14 cellular contexts compared by ENCODE assay signal in the genomic region with DNA sequence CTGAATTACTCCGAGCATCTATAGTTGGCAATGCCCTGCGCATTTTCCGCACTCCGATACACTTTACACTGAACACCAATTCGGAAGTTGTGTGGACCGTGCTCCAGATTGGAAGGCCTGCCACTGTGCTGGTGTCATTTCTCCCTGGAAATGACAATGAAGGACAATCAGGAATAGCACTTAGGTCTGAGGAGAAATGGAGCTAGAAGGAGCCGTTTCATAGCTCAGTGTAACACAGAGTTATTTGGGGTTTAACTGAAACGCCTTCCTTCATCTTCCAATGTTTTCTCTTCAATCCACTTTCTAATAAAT. TPM values are rescaled to one million over a fixed set of nuclear protein-coding genes. Genes with fewer than 3 reads are reported as not detected.
A peak's percentile ranks its signal among the peaks of the same experiment; 100 is the strongest.
DNase-seq lines count a peak whose midpoint lies in the region; ATAC-seq, FAIRE-seq and TF ChIP-seq lines count a peak whose summit lies in the region.
"Had no signal": no experiment of that assay in that cellular context is flagged by ENCODE, and none has a peak within 500 bp of the region (broad histone marks: within the 10 kb centered on the region; RNA-seq: fewer than 3 reads in every experiment).

No MANE protein-coding gene starts in this region.

- no peaks in the 10 kb centered on the region; the same call in 1 of the 2 replicates for H3K36me3 ChIP-seq in MM.1S (replicated peaks; ENCODE audit: insufficient read depth, low read length)
- no peaks in the 10 kb centered on the region for H3K36me3 ChIP-seq in H1 (ENCODE audit: control insufficient read depth in 2 of 4, insufficient read depth in 4 of 4, low read length in 3 of 4)
- H3K36me3 ChIP-seq in testis (ENCODE audit: low read depth, missing control alignments): no peaks in the 10 kb centered on the region
- no peaks in the 10 kb centered on the region for H3K36me3 ChIP-seq in CD8-positive, alpha-beta T cell (ENCODE audit: insufficient read depth, low read length)
- H3K36me3 ChIP-seq: SJSA1 had no signal

- H4K5ac ChIP-seq in H1 (ENCODE audit: insufficient read length, low read depth, low read length): no peak overlapping the region

- no peak overlapping the region for H2BK15ac ChIP-seq in H1 (ENCODE audit: low read length)

- H2AK5ac ChIP-seq in H1 (ENCODE audit: low read depth, low read length): no peak overlapping the region

- FAIRE-seq in H1 (lab: Jason Lieb, UNC): peak; percentile 7
- FAIRE-seq: GM18507 had no signal

- H2BK120ac ChIP-seq in H1 (replicated peaks; ENCODE audit: low read depth, low read length): no peak overlapping the region

- no peak for TF ChIP-seq RAD21 in H1 (IDR thresholded peaks at IDR 0.05 in 1 of 2, conservative IDR thresholded peaks at IDR 0.05 in 1 of 2; ENCODE audit: low read depth in 2 of 2, low read length in 2 of 2)

- no peak for TF ChIP-seq POLR2A in H1 (IDR thresholded peaks at IDR 0.05; ENCODE audit: control extremely low read depth in 1 of 2, low read depth in 2 of 2, low read length in 2 of 2)
- no peak for TF ChIP-seq POLR2A in testis (IDR thresholded peaks at IDR 0.05)

- H3K79me2 ChIP-seq in MM.1S (ENCODE audit: low read length) (no peaks in the 10 kb centered on the region), H1 (ENCODE audit: control insufficient read depth in 1 of 2, insufficient read depth in 2 of 2, low read length in 2 of 2) (no peaks in the 10 kb centered on the region)

- POLR2A ChIA-PET in H1 (lab: Charles Lee; ENCODE audit: partially characterized antibody): interaction anchor here (1.0 to 2.7 kb wide), 4 partner anchors 11 to 565 kb away, joined by 3 to 15 read pairs (median 5); a partner anchor contains a TSS
- POLR2A ChIA-PET in CD8-positive, alpha-beta T cell (lab: Charles Lee): no interaction called here

- WGBS in H1 (ENCODE audit: extremely low coverage in 1 of 2, insufficient coverage in 1 of 2, insufficient read length in 1 of 2, insufficient replicate concordance in 2 of 2, low coverage in 1 of 2, low lambda C conversion rate in 2 of 2, missing lambda C conversion rate in 1 of 2), 2 experiments: 37% methylated on average over 8 of the region's 8 CpGs; no CpG with 5 or more reads in 1 of the 2 experiments
- 11 to 12% methylated on average over 8 of the region's 8 CpGs for WGBS in testis, 2 donors

- no peak overlapping the region for H2BK5ac ChIP-seq in H1 (ENCODE audit: low read depth, low read length)

- H3K23ac ChIP-seq in H1 (ENCODE audit: insufficient read length): no peak overlapping the region

- peak overlapping the region; percentile 68; the same call in 1 of the 2 replicates for H4K8ac ChIP-seq in H1 (ENCODE audit: extremely low read depth, insufficient read depth, low read length)

- H3K56ac ChIP-seq in H1 (replicated peaks; ENCODE audit: insufficient read length, low read depth, low read length): no peak overlapping the region

- H4K91ac ChIP-seq in H1 (replicated peaks; ENCODE audit: insufficient read length, low read length): no peak overlapping the region

- H2BK12ac ChIP-seq in H1 (ENCODE audit: low read depth, low read length): no peak overlapping the region

- peaks cover 15% of the 10 kb centered on the region for H3K23me2 ChIP-seq in H1 (ENCODE audit: low read depth, low read length)

- H2AFZ ChIP-seq in MM.1S (ENCODE audit: low read length): no peak overlapping the region
- H2AFZ ChIP-seq in H1 (ENCODE audit: low read length): peak overlapping the region; percentile 74

- TF ChIP-seq CTCF in MM.1S (IDR thresholded peaks at IDR 0.05; ENCODE audit: low read length) (no peak), H1 (IDR thresholded peaks at IDR 0.05; ENCODE audit: control extremely low read depth in 1 of 3, insufficient read depth in 1 of 3, low read depth in 1 of 3, low read length in 3 of 3) (no peak), mesothelial cell of epicardium (IDR thresholded peaks at IDR 0.05; ENCODE audit: unreplicated experiment) (no peak), testis (IDR thresholded peaks at IDR 0.05) (no peak)
- no peak for TF ChIP-seq CTCF in CD8-positive, alpha-beta T cell (IDR thresholded peaks at IDR 0.05)

- H3K27me3 Mint-ChIP-seq in mesothelial cell of epicardium (ENCODE audit: low read depth): peaks cover 78% of the 10 kb centered on the region
- H3K27me3 Mint-ChIP-seq in CD8-positive, alpha-beta T cell (ENCODE audit: low read depth): peaks cover 55% of the 10 kb centered on the region

- ATAC-seq in stimulated activated naive CD8-positive, alpha-beta T cell treated with anti-CD3 and anti-CD28 coated beads, Interleukin-15, Interleukin-2, amounts not matched to agents 100 U/mL and 50 U/mL, for 24 hours: no peak
- no peak for ATAC-seq in GM19324 (IDR thresholded peaks at IDR 0.05; ENCODE audit: low FRiP score, unreplicated experiment)
- no peak for ATAC-seq in CD8-positive, alpha-beta T cell

- H3K27me3 ChIP-seq in MM.1S (replicated peaks; ENCODE audit: insufficient read depth, low read length) (no peaks in the 10 kb centered on the region), H1 (replicated peaks in 1 of 4; ENCODE audit: control insufficient read depth in 3 of 4, extremely low read depth in 1 of 4, insufficient read depth in 3 of 4, low read length in 3 of 4) (peaks cover 0 to 21% (median 14%) of the 10 kb centered on the region in 4 experiments; a peak in 5 of 7 replicates), testis (no peaks in the 10 kb centered on the region)
- peaks cover 8% of the 10 kb centered on the region for H3K27me3 ChIP-seq in CD8-positive, alpha-beta T cell (ENCODE audit: insufficient read depth, low read length)

- intact Hi-C loops in testis (cut with DNase I; ENCODE audit: low total_unique reads): no loop called here
- intact Hi-C loops in CD8-positive, alpha-beta T cell (cut with DNase I, micrococcal nuclease): no loop called here

- no peaks in the 10 kb centered on the region for H3K79me1 ChIP-seq in H1 (ENCODE audit: low read depth, low read length)

- H3K9me2 ChIP-seq in MM.1S (replicated peaks; ENCODE audit: insufficient read depth, low read length): no peaks in the 10 kb centered on the region

- H3K18ac ChIP-seq in H1 (ENCODE audit: extremely low read depth, low read length): peak overlapping the region; percentile 57; the same call in 1 of the 2 replicates

- no peaks in the 10 kb centered on the region for H3K9me3 Mint-ChIP-seq in mesothelial cell of epicardium
- H3K9me3 Mint-ChIP-seq in CD8-positive, alpha-beta T cell: no peaks in the 10 kb centered on the region

- peak overlapping the region; percentile 71 for H3K4me3 Mint-ChIP-seq in mesothelial cell of epicardium
- no peak overlapping the region for H3K4me3 Mint-ChIP-seq in CD8-positive, alpha-beta T cell

- H3K4me1 ChIP-seq in MM.1S (ENCODE audit: low read length) (no peaks in the 10 kb centered on the region), H1 (replicated peaks in 1 of 4; ENCODE audit: control insufficient read depth in 3 of 4, insufficient read depth in 4 of 4, low read length in 3 of 4) (peaks cover 0 to 3% (median 3%) of the 10 kb centered on the region in 4 experiments; a peak in 6 of 7 replicates), testis (no peaks in the 10 kb centered on the region)
- H3K4me1 ChIP-seq in CD8-positive, alpha-beta T cell (ENCODE audit: insufficient read depth, low read length): peaks cover 4% of the 10 kb centered on the region

- H3K9ac ChIP-seq in MM.1S (ENCODE audit: low read length): no peak overlapping the region
- peak overlapping the region in 3 of 4 experiments; percentile 43 to 49 (median 45); a peak in 4 of 7 replicates for H3K9ac ChIP-seq in H1 (replicated peaks in 1 of 4; ENCODE audit: extremely low read depth in 1 of 4, low read depth in 3 of 4, low read length in 3 of 4)

- CTCF ChIA-PET in H1 (lab: Charles Lee; ENCODE audit: partially characterized antibody): interaction anchor here (0.7 to 4.9 kb wide), 8 partner anchors 11 to 515 kb away, joined by 3 to 41 read pairs (median 4); a partner anchor contains a TSS
- CTCF ChIA-PET in CD8-positive, alpha-beta T cell (lab: Charles Lee): no interaction called here

- no peak overlapping the region for H3K4ac ChIP-seq in H1 (replicated peaks; ENCODE audit: insufficient read length, low read depth, low read length)

- H3F3A ChIP-seq in MM.1S (ENCODE audit: insufficient read depth, low read length): no peaks in the 10 kb centered on the region

- H3K14ac ChIP-seq in H1 (ENCODE audit: insufficient read length): no peak overlapping the region

- H4K20me1 ChIP-seq in MM.1S (ENCODE audit: insufficient read depth, low read length): no peaks in the 10 kb centered on the region
- no peaks in the 10 kb centered on the region for H4K20me1 ChIP-seq in H1 (replicated peaks in 1 of 2; ENCODE audit: control insufficient read depth in 1 of 2, insufficient read depth in 2 of 2, low read length in 2 of 2)

- H3K4me1 Mint-ChIP-seq in mesothelial cell of epicardium: peaks cover 10% of the 10 kb centered on the region
- peaks cover 12% of the 10 kb centered on the region for H3K4me1 Mint-ChIP-seq in CD8-positive, alpha-beta T cell (ENCODE audit: low read depth)
- H3K4me1 Mint-ChIP-seq: immature natural killer cell had no signal

- TF ChIP-seq EP300 in H1 (IDR thresholded peaks at IDR 0.05; ENCODE audit: borderline replicate concordance in 1 of 2, low read depth in 2 of 2, low read length in 2 of 2): no peak

- H3K9me3 ChIP-seq in MM.1S (replicated peaks; ENCODE audit: insufficient read depth, low read length) (no peaks in the 10 kb centered on the region), H1 (ENCODE audit: insufficient read depth in 2 of 2, low read depth in 1 of 2, low read length in 1 of 2) (no peaks in the 10 kb centered on the region), testis (no peaks in the 10 kb centered on the region)
- H3K9me3 ChIP-seq in CD8-positive, alpha-beta T cell (ENCODE audit: low read length): no peaks in the 10 kb centered on the region
- H3K9me3 ChIP-seq: SJSA1 had no signal

- H3K4me3 ChIP-seq in MM.1S (ENCODE audit: low read length) (no peak overlapping the region), H1 (ENCODE audit: extremely low read depth in 1 of 4, insufficient read depth in 2 of 4, low read depth in 3 of 4, low read length in 4 of 4) (peak overlapping the region; percentile 58 to 72 (median 67)), testis (peak overlapping the region; percentile 53 to 64)
- no peak overlapping the region for H3K4me3 ChIP-seq in CD8-positive, alpha-beta T cell (ENCODE audit: low read depth, low read length)

- no peak for DNase-seq in MM.1S
- no peak for DNase-seq in H1 (ENCODE audit: low read depth in 1 of 2, low spot score in 2 of 2)
- no peak for DNase-seq in mesothelial cell of epicardium (ENCODE audit: low spot score in 2 of 2, unreplicated experiment in 2 of 2)
- DNase-seq in testis: no peak
- DNase-seq in activated T-cell treated with anti-CD3 and anti-CD28 coated beads, Interleukin-2, amount 50 U/mL, for 1 hour: no peak
- no peak for DNase-seq in stimulated activated naive CD8-positive, alpha-beta T cell treated with anti-CD3 and anti-CD28 coated beads, Interleukin-15, Interleukin-2, amounts not matched to agents 100 U/mL and 50 U/mL, for 24 hours
- no peak for DNase-seq in CD8-positive, alpha-beta T cell
- DNase-seq: activated CD8-positive, alpha-beta memory T cell treated with anti-CD3 and anti-CD28 coated beads, Interleukin-2, amount 50 U/mL, for 4 hours; immature natural killer cell; NCI-H1694 treated with DMSO at 0.1 percent for 48 hours had no signal

- no peaks in the 10 kb centered on the region for H3K36me3 Mint-ChIP-seq in mesothelial cell of epicardium
- no peaks in the 10 kb centered on the region for H3K36me3 Mint-ChIP-seq in CD8-positive, alpha-beta T cell

- H3K27ac ChIP-seq in MM.1S (ENCODE audit: low read length) (no peak overlapping the region), H1 (ENCODE audit: low read depth, low read length) (no peak overlapping the region), testis (no peak overlapping the region)
- no peak overlapping the region for H3K27ac ChIP-seq in CD8-positive, alpha-beta T cell (ENCODE audit: low read depth, low read length)
- H3K27ac ChIP-seq: SJSA1 had no signal

- no peak overlapping the region for H2BK20ac ChIP-seq in H1 (ENCODE audit: low read length)

- H3K4me2 ChIP-seq in MM.1S (ENCODE audit: low read depth, low read length) (peak overlapping the region; percentile 74; the same call in 1 of the 2 replicates), H1 (ENCODE audit: insufficient read depth in 1 of 2, low read depth in 2 of 2, low read length in 2 of 2) (peak overlapping the region; percentile 82 to 97)

- no peak overlapping the region for H3K27ac Mint-ChIP-seq in mesothelial cell of epicardium
- H3K27ac Mint-ChIP-seq in CD8-positive, alpha-beta T cell: no peak overlapping the region
- H3K27ac Mint-ChIP-seq: immature natural killer cell had no signal

RNA-seq across cellular contexts. Expression of a gene that starts 0.5 kb away (rescaled TPM):
- total RNA-seq in H1 (2021; fragmentation: NEBNext Ultra II Directional; extraction: Animal tissue kit (Norgen Biotek cat#: 25700)): 1.5 and 1.9 TPM in 2 replicates
- polyA plus RNA-seq in H1 (2011; rRNA removed) (1.3 and 2.2 TPM in 2 replicates), testis (ENCODE audit: insufficient read depth, low read depth, low replicate concordance) (2.1 TPM)
- 2.2 TPM for polyA plus RNA-seq in H1 (2011; cell fraction: cytosol; rRNA removed)
- polyA plus RNA-seq in H1 (2011; cell fraction: nucleus; rRNA removed): 1.0 TPM
- polyA plus RNA-seq in H1 (2012, experiment 1 of 2): 1.9 to 3.2 TPM (median 2.6 TPM) in 4 replicates
- 0.68 TPM for polyA plus RNA-seq in H1 (2012, experiment 2 of 2)
- polyA plus RNA-seq in H1 (2013, experiment 1 of 2): 3.5 TPM
- polyA plus RNA-seq in H1 (2013, experiment 2 of 2): 4.2 TPM
- polyA minus RNA-seq in H1 (2011; rRNA and poly(A)+ RNA removed): 1.7 and 3.3 TPM in 2 replicates
- polyA minus RNA-seq in H1 (2011; cell fraction: cytosol; rRNA and poly(A)+ RNA removed): 2.0 TPM
- 1.9 TPM for polyA minus RNA-seq in H1 (2011; cell fraction: nucleus; rRNA and poly(A)+ RNA removed)
- total RNA-seq in mesothelial cell of epicardium (0.45 to 0.54 TPM (median 0.49 TPM) in 3 replicates), testis (under 1 TPM; 0.31 to 0.74 TPM)
- not detected for total RNA-seq in CD8-positive, alpha-beta T cell
- total RNA-seq: H4, SJSA1 had no signal

RNA-seq across cellular contexts. Expression of a gene that starts 11.1 kb away (rescaled TPM):
- total RNA-seq in H1 (2021; fragmentation: NEBNext Ultra II Directional; extraction: Animal tissue kit (Norgen Biotek cat#: 25700)): not detected in 2 replicates
- polyA plus RNA-seq in H1 (2011; rRNA removed): 0.05 TPM in 1 of 2 replicates, not detected in the other
- polyA plus RNA-seq in H1 (2011; cell fraction: cytosol; rRNA removed): not detected
- polyA plus RNA-seq in H1 (2011; cell fraction: nucleus; rRNA removed): not detected
- polyA plus RNA-seq in H1 (2012, experiment 1 of 2): not detected in 4 replicates
- not detected for polyA plus RNA-seq in H1 (2012, experiment 2 of 2)
- polyA plus RNA-seq in H1 (2013, experiment 1 of 2): not detected
- not detected for polyA plus RNA-seq in H1 (2013, experiment 2 of 2)
- polyA minus RNA-seq in H1 (2011; rRNA and poly(A)+ RNA removed): not detected in 2 replicates
- not detected for polyA minus RNA-seq in H1 (2011; cell fraction: cytosol; rRNA and poly(A)+ RNA removed)
- polyA minus RNA-seq in H1 (2011; cell fraction: nucleus; rRNA and poly(A)+ RNA removed): not detected
- not detected in 3 replicates for total RNA-seq in mesothelial cell of epicardium
- not detected for total RNA-seq in testis
- 0.83 TPM for polyA plus RNA-seq in testis (ENCODE audit: insufficient read depth, low read depth, low replicate concordance)
- total RNA-seq in CD8-positive, alpha-beta T cell: not detected
- total RNA-seq: H4, SJSA1 had no signal
- polyA plus RNA-seq: immature natural killer cell had no signal

RNA-seq across cellular contexts. Expression of a gene that starts 48.0 kb away (rescaled TPM):
- total RNA-seq in H1 (2021; fragmentation: NEBNext Ultra II Directional; extraction: Animal tissue kit (Norgen Biotek cat#: 25700)): 0.19 TPM in 1 of 2 replicates, not detected in the other
- polyA plus RNA-seq in H1 (2011; rRNA removed): 0.02 and 0.06 TPM in 2 replicates
- polyA plus RNA-seq in H1 (2011; cell fraction: cytosol; rRNA removed): 0.09 TPM
- polyA plus RNA-seq in H1 (2011; cell fraction: nucleus; rRNA removed): 0.27 TPM
- 0.05 to 0.83 TPM (median 0.12 TPM) in 4 replicates for polyA plus RNA-seq in H1 (2012, experiment 1 of 2)
- polyA plus RNA-seq in H1 (2012, experiment 2 of 2): not detected
- 0.04 TPM for polyA plus RNA-seq in H1 (2013, experiment 1 of 2)
- polyA plus RNA-seq in H1 (2013, experiment 2 of 2): 0.04 TPM
- polyA minus RNA-seq in H1 (2011; rRNA and poly(A)+ RNA removed): 0.09 and 0.10 TPM in 2 replicates
- not detected for polyA minus RNA-seq in H1 (2011; cell fraction: cytosol; rRNA and poly(A)+ RNA removed)
- 0.20 TPM for polyA minus RNA-seq in H1 (2011; cell fraction: nucleus; rRNA and poly(A)+ RNA removed)
- total RNA-seq in mesothelial cell of epicardium: 0.24 to 0.51 TPM (median 0.43 TPM) in 3 replicates
- total RNA-seq in testis: 10 to 100 TPM; 28.1 to 42.2 TPM
- polyA plus RNA-seq in testis (ENCODE audit: insufficient read depth, low read depth, low replicate concordance): 51.3 TPM
- total RNA-seq in CD8-positive, alpha-beta T cell: not detected
- total RNA-seq: SJSA1 had no signal
- polyA plus RNA-seq: immature natural killer cell had no signal

RNA-seq across cellular contexts. Expression of a gene that starts 57.5 kb away (rescaled TPM):
- not detected in 2 replicates for total RNA-seq in H1 (2021; fragmentation: NEBNext Ultra II Directional; extraction: Animal tissue kit (Norgen Biotek cat#: 25700))
- 0.03 and 0.06 TPM in 2 replicates for polyA plus RNA-seq in H1 (2011; rRNA removed)
- 0.04 TPM for polyA plus RNA-seq in H1 (2011; cell fraction: cytosol; rRNA removed)
- polyA plus RNA-seq in H1 (2011; cell fraction: nucleus; rRNA removed): 0.11 TPM
- polyA plus RNA-seq in H1 (2012, experiment 1 of 2): not detected in 4 replicates
- not detected for polyA plus RNA-seq in H1 (2012, experiment 2 of 2)
- polyA plus RNA-seq in H1 (2013, experiment 1 of 2): not detected
- polyA plus RNA-seq in H1 (2013, experiment 2 of 2): 0.02 TPM
- polyA minus RNA-seq in H1 (2011; rRNA and poly(A)+ RNA removed): not detected in 2 replicates
- polyA minus RNA-seq in H1 (2011; cell fraction: cytosol; rRNA and poly(A)+ RNA removed): not detected
- polyA minus RNA-seq in H1 (2011; cell fraction: nucleus; rRNA and poly(A)+ RNA removed): not detected
- total RNA-seq in mesothelial cell of epicardium: 0.16 TPM in 1 of 3 replicates, not detected in the others
- under 1 TPM; 0.63 to 0.93 TPM for total RNA-seq in testis
- polyA plus RNA-seq in testis (ENCODE audit: insufficient read depth, low read depth, low replicate concordance): 1.4 TPM
- not detected for total RNA-seq in CD8-positive, alpha-beta T cell
- polyA plus RNA-seq: immature natural killer cell had no signal

Comparison
In these comparisons a context has a peak if more than half of its experiments do, and no peak if none do; other contexts are left out.
1. H3K4me3 ChIP-seq: peak in H1 (4 of 4) and testis (2 of 2); none in MM.1S (single experiment) and CD8-positive, alpha-beta T cell (single experiment).
2. RNA of a gene that starts 48.0 kb away (total RNA-seq): 28.1 to 42.2 TPM in testis; 0.24 to 0.51 TPM in mesothelial cell of epicardium, 0.19 TPM in H1 and not detected in CD8-positive, alpha-beta T cell; every median in the first group is over 10 times any median in the second.